Comparison of ENCODE assay signal across 8 cellular contexts in the genomic region with DNA sequence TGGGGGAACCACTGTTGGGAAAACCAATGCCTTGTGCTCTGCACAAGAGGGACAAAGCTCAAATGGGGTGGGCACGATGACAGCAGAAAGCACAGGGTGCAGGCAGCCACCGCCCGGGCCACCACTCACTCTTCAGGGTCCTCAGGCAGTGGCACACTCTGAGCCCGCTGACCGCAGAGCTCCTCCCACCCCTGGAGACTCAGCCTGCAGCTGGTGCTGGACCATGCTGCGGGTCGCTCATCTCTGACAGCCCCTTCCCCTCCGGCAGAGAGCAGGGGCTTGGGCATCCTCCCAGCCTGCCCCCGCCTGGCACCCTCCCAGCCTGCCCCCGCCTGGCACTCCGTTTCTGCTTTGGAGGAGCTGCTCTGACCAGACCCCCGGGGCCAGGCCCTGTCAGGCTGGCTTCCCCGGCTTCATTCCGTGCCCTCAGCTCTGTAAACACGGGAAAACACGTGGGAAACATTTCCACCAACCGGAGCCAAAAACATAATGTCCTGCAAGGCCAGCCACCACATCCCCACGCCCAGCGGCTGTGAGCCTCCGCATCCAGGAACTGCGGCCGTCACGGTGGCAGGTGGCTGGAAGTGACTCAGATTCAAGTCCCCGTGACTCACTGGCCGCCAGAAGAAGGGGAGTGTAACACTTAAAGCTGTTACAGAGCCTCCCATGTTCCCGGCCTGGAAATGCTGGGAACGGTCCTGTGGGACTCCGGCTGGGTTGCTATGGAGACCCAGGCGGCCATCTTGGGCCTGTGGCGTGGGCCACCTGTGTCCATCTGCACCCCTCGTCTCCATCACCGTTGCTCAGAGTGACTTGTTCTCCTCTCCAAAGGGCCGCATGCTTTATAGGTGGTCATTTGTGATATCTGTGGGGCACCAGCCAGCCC. TPM values are rescaled to one million over a fixed set of nuclear protein-coding genes. Genes with fewer than 3 reads are reported as not detected.
A peak's percentile ranks its signal among the peaks of the same experiment; 100 is the strongest.
DNase-seq lines count a peak whose midpoint lies in the region; ATAC-seq and TF ChIP-seq lines count a peak whose summit lies in the region.

No MANE protein-coding gene starts in this region.

- no peak overlapping the region for H3K9ac ChIP-seq in liver (ENCODE audit: low read depth in 1 of 2, low read length in 2 of 2)

- no peak overlapping the region for H3K4me3 ChIP-seq in liver (ENCODE audit: low read depth in 1 of 3, low read length in 3 of 3)
- H3K4me3 ChIP-seq in upper lobe of right lung: no peak overlapping the region

- 67% methylated on average over 33 of the region's 33 CpGs for WGBS in liver

- H3K27me3 ChIP-seq in liver (ENCODE audit: control insufficient read depth in 4 of 4, insufficient read depth in 4 of 4, low read length in 3 of 4) (no peaks in the 10 kb centered on the region), upper lobe of right lung (no peaks in the 10 kb centered on the region)

- H3K9me3 ChIP-seq in liver (ENCODE audit: control insufficient read depth in 4 of 4, low read length in 3 of 4) (no peaks in the 10 kb centered on the region), upper lobe of right lung (no peaks in the 10 kb centered on the region)

- H3K27ac ChIP-seq in caudate nucleus (ENCODE audit: low read depth, low read length) (peak overlapping the region; percentile 68), liver (ENCODE audit: low read depth in 1 of 2, low read length in 2 of 2) (peak overlapping the region; percentile 0 to 18), upper lobe of right lung (peak overlapping the region; percentile 90)

- H3K4me1 ChIP-seq in liver (ENCODE audit: control insufficient read depth in 4 of 4, insufficient read depth in 4 of 4, low read length in 3 of 4) (peaks cover 18 to 60% (median 49%) of the 10 kb centered on the region in 4 donors), upper lobe of right lung (peaks cover 62% of the 10 kb centered on the region)

- ATAC-seq in upper lobe of right lung: peak; percentile 85
- no peak for ATAC-seq in HG03432 (IDR thresholded peaks at IDR 0.05; ENCODE audit: unreplicated experiment)
- ATAC-seq in GM21390 (IDR thresholded peaks at IDR 0.05; ENCODE audit: unreplicated experiment): no peak

- DNase-seq in DMS153 (lab: John Stamatoyannopoulos, UW) (peak; percentile 65), NCI-H2107 treated with DMSO at 0.1 percent for 48 hours (lab: John Stamatoyannopoulos, UW; ENCODE audit: unreplicated experiment) (peak; percentile 35), caudate nucleus (lab: John Stamatoyannopoulos, UW) (peak in 3 of 61 donors; percentile 29 to 62 (median 60)), upper lobe of right lung (peak; percentile 94), GF-D8 (lab: John Stamatoyannopoulos, UW) (no peak)

- intact Hi-C loops in upper lobe of right lung (cut with DNase I): no loop called here

- H3K36me3 ChIP-seq in liver (ENCODE audit: control insufficient read depth in 4 of 4, insufficient read depth in 3 of 4, low read depth in 1 of 4, low read length in 3 of 4) (no peaks in the 10 kb centered on the region), upper lobe of right lung (no peaks in the 10 kb centered on the region)

- no peak for TF ChIP-seq RAD21 in liver (IDR thresholded peaks at IDR 0.05)

- TF ChIP-seq CTCF in liver (IDR thresholded peaks at IDR 0.05; ENCODE audit: low read depth, low read length, missing input control): no peak
- no peak for TF ChIP-seq CTCF in upper lobe of right lung (IDR thresholded peaks at IDR 0.05)

TF ChIP-seq in liver, 16 proteins besides CTCF, POLR2A, EP300 and RAD21:
- no peak for TF ChIP-seq HNF4A (conservative IDR thresholded peaks at IDR 0.05)
- peak in 1 of 2 donors; percentile 43 for TF ChIP-seq RXRA (IDR thresholded peaks at IDR 0.05)
- peak; percentile 26 to 59 for TF ChIP-seq JUND (IDR thresholded peaks at IDR 0.05)
- TF ChIP-seq FOXA2 (IDR thresholded peaks at IDR 0.05): peak; percentile 24
- TF ChIP-seq YY1 (IDR thresholded peaks at IDR 0.05): peak; percentile 63
- TF ChIP-seq SP1 (IDR thresholded peaks at IDR 0.05): no peak
- TF ChIP-seq HNF4G (IDR thresholded peaks at IDR 0.05): no peak

RNA-seq across cellular contexts. Expression of a gene that starts 6.8 kb away (rescaled TPM):
- 10 to 100 TPM in 1 of 2 donors, under 1 TPM in 1; 0.65 to 18.1 TPM for total RNA-seq in liver
- polyA plus RNA-seq in liver: 1 to 10 TPM; 2.6 to 3.0 TPM
- 38.4 TPM for total RNA-seq in upper lobe of right lung

Comparison
In these comparisons a context has a peak if more than half of its experiments do, and no peak if none do; other contexts are left out.
1. H3K27ac ChIP-seq: peak in every context shown above with its lines; median percentile 90 in upper lobe of right lung; 68 in caudate nucleus; 9 in liver.